ENCODE assay signal across 37 cellular contexts in genomic region chr3:96719921-96720320, GRCh38.
"Had no signal": no experiment of that assay in that cellular context is flagged by ENCODE, and none has a peak within 500 bp of the region (broad histone marks: within the 10 kb centered on the region; RNA-seq: fewer than 3 reads in every experiment).

No MANE protein-coding gene starts in this region.

- H3K4me3 ChIP-seq: adrenal gland, body of pancreas, breast epithelium had no signal

- H3K36me3 ChIP-seq: adrenal gland, brain microvascular endothelial cell, breast epithelium, WERI-Rb-1 had no signal

- DNase-seq: activated CD4-positive, alpha-beta memory T cell treated with anti-CD3 and anti-CD28 coated beads, Interleukin-2, amount 10 ng/mL, durations not matched to agents 7 days and 5 days; activated CD4-positive, alpha-beta T cell treated with anti-CD3 and anti-CD28 coated beads for 1 hour; activated CD4-positive, alpha-beta T cell treated with anti-CD3 and anti-CD28 coated beads for 36 hours; activated CD4-positive, alpha-beta T cell treated with anti-CD3 and anti-CD28 coated beads for 48 hours; activated CD4-positive, alpha-beta T cell treated with anti-CD3 and anti-CD28 coated beads, Interleukin-2, amount 10 ng/mL, durations not matched to agents 7 days and 5 days; activated CD4-positive, alpha-beta T cell treated with anti-CD3 and anti-CD28 coated beads, Interleukin-2, amount 50 U/mL, for 48 hours; activated CD4-positive, CD25-positive, alpha-beta regulatory T cell; activated CD8-positive, alpha-beta memory T cell treated with anti-CD3 and anti-CD28 coated beads, Interleukin-2, amount 50 U/mL, for 4 hours; activated effector memory CD4-positive, alpha-beta T cell treated with anti-CD3 and anti-CD28 coated beads, Interleukin-2, amount 50 U/mL, for 16 hours; activated gamma-delta T cell treated with Interleukin-2 at 50 U/mL for 16 hours; activated naive CD4-positive, alpha-beta T cell; activated naive CD4-positive, alpha-beta T cell treated with anti-CD3 and anti-CD28 coated beads for 36 hours; activated naive CD4-positive, alpha-beta T cell treated with anti-CD3 and anti-CD28 coated beads, Interleukin-2, amount 50 U/mL, for 16 hours; activated naive CD8-positive, alpha-beta T cell treated with anti-CD3 and anti-CD28 coated beads for 36 hours; activated T-cell treated with anti-CD3 and anti-CD28 coated beads for 4 hours; activated T-cell treated with anti-CD3 and anti-CD28 coated beads, Interleukin-2, amount 50 U/mL, for 1 hour; activated T-cell treated with anti-CD3 and anti-CD28 coated beads, Interleukin-2, amount 50 U/mL, for 4 hours; activated T-cell treated with anti-CD3 and anti-CD28 coated beads, Interleukin-2, amount 50 U/mL, for 72 hours; adrenal gland; amniotic stem cell; aorta; body of pancreas; brain microvascular endothelial cell; central memory CD4-positive, alpha-beta T cell; T-helper 1 cell; T-helper 2 cell; T-helper 9 cell; WERI-Rb-1 had no signal

- H3K9me3 ChIP-seq: adrenal gland, body of pancreas, breast epithelium had no signal

- FAIRE-seq: astrocyte had no signal

- H3K36me3 Mint-ChIP-seq: activated naive CD4-positive, alpha-beta T cell treated with anti-CD3 and anti-CD28 coated beads, Interleukin-2, amount 50 U/mL, for 72 hours; activated naive CD8-positive, alpha-beta T cell treated with anti-CD3 and anti-CD28 coated beads for 36 hours; WTC11 had no signal

- H3K4me3 Mint-ChIP-seq: activated CD4-positive, alpha-beta memory T cell treated with anti-CD3 and anti-CD28 coated beads, Interleukin-2, amount 10 ng/mL, durations not matched to agents 7 days and 5 days; activated CD4-positive, alpha-beta T cell treated with anti-CD3 and anti-CD28 coated beads for 36 hours; activated CD4-positive, alpha-beta T cell treated with anti-CD3 and anti-CD28 coated beads, Interleukin-2, amount 10 ng/mL, durations not matched to agents 7 days and 5 days; activated naive CD4-positive, alpha-beta T cell treated with anti-CD3 and anti-CD28 coated beads for 36 hours; activated naive CD8-positive, alpha-beta T cell treated with anti-CD3 and anti-CD28 coated beads for 36 hours; activated T-cell treated with anti-CD3 and anti-CD28 coated beads, Interleukin-2, amount 50 U/mL, for 4 hours; activated T-cell treated with anti-CD3 and anti-CD28 coated beads, Interleukin-2, amount 50 U/mL, for 72 hours; activated T-helper 1 cell treated with anti-CD3 and anti-CD28 coated beads, Interleukin-12 subunit alpha, Interleukin-12 subunit beta, Interleukin-2, Interleukin-4 antibody, amounts not matched to agents 30 ng/mL and 10 ng/mL and 1 ng/mL, durations not matched to agents 14 hours and 24 hours and 36 hours; activated T-helper 17 cell treated with anti-CD3 and anti-CD28 coated beads, Interleukin-2, amount 50 U/mL, for 72 hours; T-helper 1 cell treated with Interleukin-12 subunit alpha and Interleukin-12 subunit beta and Interleukin-4 antibody, amounts not matched to agents 30 μg/mL and 1 μg/mL, for 36 hours; T-helper 2 cell treated with Interferon-gamma antibody and Interleukin-4, amounts not matched to agents 5 μg/mL and 100 μg/mL, for 36 hours; WTC11 had no signal

- H3K4me1 ChIP-seq: adrenal gland, body of pancreas, breast epithelium had no signal

- H3K27me3 Mint-ChIP-seq: activated CD4-positive, alpha-beta memory T cell treated with anti-CD3 and anti-CD28 coated beads, Interleukin-2, amount 10 ng/mL, durations not matched to agents 7 days and 5 days; activated CD4-positive, alpha-beta T cell treated with anti-CD3 and anti-CD28 coated beads for 36 hours; activated CD4-positive, alpha-beta T cell treated with anti-CD3 and anti-CD28 coated beads, Interleukin-2, amount 10 ng/mL, durations not matched to agents 7 days and 5 days; activated naive CD8-positive, alpha-beta T cell treated with anti-CD3 and anti-CD28 coated beads for 36 hours; activated T-helper 17 cell treated with anti-CD3 and anti-CD28 coated beads, Interleukin-2, amount 50 U/mL, for 72 hours had no signal

- H3K4me1 Mint-ChIP-seq: activated CD4-positive, alpha-beta memory T cell treated with anti-CD3 and anti-CD28 coated beads, Interleukin-2, amount 10 ng/mL, durations not matched to agents 7 days and 5 days; activated CD4-positive, alpha-beta T cell treated with anti-CD3 and anti-CD28 coated beads for 36 hours; activated CD4-positive, alpha-beta T cell treated with anti-CD3 and anti-CD28 coated beads, Interleukin-2, amount 10 ng/mL, durations not matched to agents 7 days and 5 days; activated naive CD8-positive, alpha-beta T cell treated with anti-CD3 and anti-CD28 coated beads for 36 hours; activated T-helper 17 cell treated with anti-CD3 and anti-CD28 coated beads, Interleukin-2, amount 50 U/mL, for 72 hours; WTC11 had no signal

- H3K9me3 Mint-ChIP-seq: activated CD4-positive, alpha-beta memory T cell treated with anti-CD3 and anti-CD28 coated beads, Interleukin-2, amount 10 ng/mL, durations not matched to agents 7 days and 5 days; activated CD4-positive, alpha-beta T cell treated with anti-CD3 and anti-CD28 coated beads, Interleukin-2, amount 10 ng/mL, durations not matched to agents 7 days and 5 days; activated naive CD4-positive, alpha-beta T cell treated with anti-CD3 and anti-CD28 coated beads for 36 hours; activated T-helper 1 cell treated with anti-CD3 and anti-CD28 coated beads, Interleukin-12 subunit alpha, Interleukin-12 subunit beta, Interleukin-2, Interleukin-4 antibody, amounts not matched to agents 30 ng/mL and 10 ng/mL and 1 ng/mL, durations not matched to agents 14 hours and 24 hours and 36 hours; T-helper 1 cell treated with Interleukin-12 subunit alpha and Interleukin-12 subunit beta and Interleukin-4 antibody, amounts not matched to agents 30 μg/mL and 1 μg/mL, for 36 hours; T-helper 2 cell treated with Interferon-gamma antibody and Interleukin-4, amounts not matched to agents 5 μg/mL and 100 μg/mL, for 36 hours had no signal

- H3K27ac Mint-ChIP-seq: activated CD4-positive, alpha-beta memory T cell treated with anti-CD3 and anti-CD28 coated beads, Interleukin-2, amount 10 ng/mL, durations not matched to agents 7 days and 5 days; activated CD4-positive, alpha-beta T cell treated with anti-CD3 and anti-CD28 coated beads for 36 hours; activated CD4-positive, alpha-beta T cell treated with anti-CD3 and anti-CD28 coated beads, Interleukin-2, amount 10 ng/mL, durations not matched to agents 7 days and 5 days; activated naive CD4-positive, alpha-beta T cell treated with anti-CD3 and anti-CD28 coated beads for 36 hours; activated naive CD4-positive, alpha-beta T cell treated with anti-CD3 and anti-CD28 coated beads, Interleukin-2, amount 50 U/mL, for 72 hours; activated naive CD8-positive, alpha-beta T cell treated with anti-CD3 and anti-CD28 coated beads for 36 hours; activated T-cell treated with anti-CD3 and anti-CD28 coated beads, Interleukin-2, amount 50 U/mL, for 72 hours; activated T-helper 1 cell treated with anti-CD3 and anti-CD28 coated beads, Interleukin-12 subunit alpha, Interleukin-12 subunit beta, Interleukin-2, Interleukin-4 antibody, amounts not matched to agents 30 ng/mL and 10 ng/mL and 1 ng/mL, durations not matched to agents 14 hours and 24 hours and 36 hours; activated T-helper 17 cell treated with anti-CD3 and anti-CD28 coated beads, Interleukin-2, amount 50 U/mL, for 72 hours; T-helper 1 cell treated with Interleukin-12 subunit alpha and Interleukin-12 subunit beta and Interleukin-4 antibody, amounts not matched to agents 30 μg/mL and 1 μg/mL, for 36 hours; T-helper 2 cell treated with Interferon-gamma antibody and Interleukin-4, amounts not matched to agents 5 μg/mL and 100 μg/mL, for 36 hours; WTC11 had no signal

- ATAC-seq: activated CD4-positive, alpha-beta T cell treated with anti-CD3 and anti-CD28 coated beads for 36 hours; activated CD4-positive, CD25-positive, alpha-beta regulatory T cell treated with anti-CD3 and anti-CD28 coated beads, Interleukin-2, amount 50 U/mL, for 24 hours; activated naive CD4-positive, alpha-beta T cell treated with anti-CD3 and anti-CD28 coated beads, Interleukin-2, amount 50 U/mL, for 72 hours; activated T-cell treated with anti-CD3 and anti-CD28 coated beads, Interleukin-2, amount 50 U/mL, for 4 hours; activated T-cell treated with anti-CD3 and anti-CD28 coated beads, Interleukin-2, amount 50 U/mL, for 72 hours; activated T-helper 17 cell treated with anti-CD3 and anti-CD28 coated beads, Interleukin-2, amount 50 U/mL, for 72 hours; body of pancreas; WTC11 had no signal

- H3K27ac ChIP-seq: adrenal gland, body of pancreas, brain microvascular endothelial cell, breast epithelium, WERI-Rb-1 had no signal

- H3K27me3 ChIP-seq: adrenal gland, body of pancreas, brain microvascular endothelial cell, breast epithelium had no signal
